In genomic region chr9:20614602-20615216, GRCh38 we compare ENCODE assay signal across 24 cellular contexts. TPM values are rescaled to one million over a fixed set of nuclear protein-coding genes. Genes with fewer than 3 reads are reported as not detected.
DNase-seq lines count a peak whose midpoint lies in the region; ATAC-seq, FAIRE-seq and TF ChIP-seq lines count a peak whose summit lies in the region.
"Had no signal": no experiment of that assay in that cellular context is flagged by ENCODE, and none has a peak within 500 bp of the region (broad histone marks: within the 10 kb centered on the region; RNA-seq: fewer than 3 reads in every experiment).

No MANE protein-coding gene starts in this region.

- peak; percentile 42 to 46 for ATAC-seq in activated T-cell treated with anti-CD3 and anti-CD28 coated beads, Interleukin-2, amount 50 U/mL, for 4 hours
- ATAC-seq in CD4-positive, alpha-beta T cell (ENCODE audit: poor library complexity) = no peak
- ATAC-seq: A549, HCT116 had no signal

- no peak for TF ChIP-seq CTCF in CD4-positive, alpha-beta T cell (IDR thresholded peaks at IDR 0.05)

- peak; percentile 74 for FAIRE-seq in GM19239 (lab: Jason Lieb, UNC)
- peak; percentile 52 for FAIRE-seq in frontal cortex (lab: Jason Lieb, UNC)
- FAIRE-seq: A549, H1 had no signal

- H3K27ac Mint-ChIP-seq in CD4-positive, alpha-beta T cell = peak overlapping the region; percentile 4

- no peaks in the 10 kb centered on the region for H3K27me3 ChIP-seq in CD4-positive, alpha-beta T cell (ENCODE audit: control insufficient read depth, insufficient read depth, low read length)
- H3K27me3 ChIP-seq: BE2C had no signal

- no peaks in the 10 kb centered on the region for H3K27me3 Mint-ChIP-seq in activated T-cell treated with anti-CD3 and anti-CD28 coated beads, Interleukin-2, amount 50 U/mL, for 4 hours (ENCODE audit: low read depth)
- H3K27me3 Mint-ChIP-seq in CD4-positive, alpha-beta T cell = no peaks in the 10 kb centered on the region

- CTCF ChIA-PET in CD4-positive, alpha-beta T cell (lab: Charles Lee) = interaction anchor here (1.2 kb wide), 1 partner anchor 326 kb away, joined by 4 read pairs; no protein-coding TSS in a partner anchor

- H3K9me3 ChIP-seq in CD4-positive, alpha-beta T cell (ENCODE audit: control insufficient read depth, low read length) = no peaks in the 10 kb centered on the region
- H3K9me3 ChIP-seq: A549, BE2C, Caco-2 had no signal

- H3K9me3 Mint-ChIP-seq in activated T-cell treated with anti-CD3 and anti-CD28 coated beads, Interleukin-2, amount 50 U/mL, for 4 hours = no peaks in the 10 kb centered on the region
- no peaks in the 10 kb centered on the region for H3K9me3 Mint-ChIP-seq in CD4-positive, alpha-beta T cell

- H3K36me3 Mint-ChIP-seq in activated T-cell treated with anti-CD3 and anti-CD28 coated beads, Interleukin-2, amount 50 U/mL, for 4 hours (ENCODE audit: insufficient read depth) = peaks cover 3% of the 10 kb centered on the region
- H3K36me3 Mint-ChIP-seq in CD4-positive, alpha-beta T cell (ENCODE audit: low read depth) = peaks cover 7% of the 10 kb centered on the region

- DNase-seq in activated T-cell treated with anti-CD3 and anti-CD28 coated beads, Interleukin-2, amount 50 U/mL, for 4 hours = no peak
- DNase-seq in activated T-cell treated with anti-CD3 and anti-CD28 coated beads, Interleukin-2, amount 50 U/mL, for 1 hour = no peak
- no peak for DNase-seq in CD4-positive, alpha-beta T cell
- DNase-seq in GM19239 (ENCODE audit: insufficient read length, low spot score) = no peak
- DNase-seq in frontal cortex (ENCODE audit: low spot score in 2 of 2) = no peak
- no peak for DNase-seq in stimulated activated CD4-positive, alpha-beta T cell treated with anti-CD3 and anti-CD28 coated beads, Interleukin-2, amount 100 ng/mL, for 24 hours
- no peak for DNase-seq in SHP77 (lab: John Stamatoyannopoulos, UW)
- DNase-seq in AML-193 (lab: John Stamatoyannopoulos, UW) = no peak
- DNase-seq: BE2C; Caco-2; DMS153; KG1; NCI-H1092 treated with DMSO at 0.1 percent for 48 hours; NCI-H1436 treated with DMSO at 0.1 percent for 48 hours; NCI-H2029 treated with DMSO at 0.1 percent for 48 hours; NCI-H226; NCI-H510A treated with DMSO at 0.1 percent for 48 hours; NCI-H774; NK-92 treated with Interleukin-12 subunit alpha and Interleukin-12 subunit beta, amount 100 ng/mL, for 24 hours; SIG-M5 had no signal

- H3K4me1 Mint-ChIP-seq in activated T-cell treated with anti-CD3 and anti-CD28 coated beads, Interleukin-2, amount 50 U/mL, for 4 hours (ENCODE audit: low read depth) = peaks cover 76% of the 10 kb centered on the region
- H3K4me1 Mint-ChIP-seq in CD4-positive, alpha-beta T cell (ENCODE audit: low read depth) = peaks cover 90% of the 10 kb centered on the region

- POLR2A ChIA-PET in CD4-positive, alpha-beta T cell (lab: Charles Lee) = interaction anchor here (1.1 kb wide), 1 partner anchor 8 kb away, joined by 4 read pairs; the partner anchor contains the start of gene MLLT3

- intact Hi-C loops in CD4-positive, alpha-beta T cell (cut with DNase I, micrococcal nuclease) = loop anchor here in 1 of 2 experiments (5.0 kb wide), 2 partner anchors 32 to 57 kb away; no protein-coding TSS in a partner anchor

- H3K4me3 Mint-ChIP-seq in activated T-cell treated with anti-CD3 and anti-CD28 coated beads, Interleukin-2, amount 50 U/mL, for 4 hours = no peak overlapping the region
- H3K4me3 Mint-ChIP-seq in CD4-positive, alpha-beta T cell = no peak overlapping the region

- H3K27ac ChIP-seq in CD4-positive, alpha-beta T cell (ENCODE audit: low read depth, low read length) = no peak overlapping the region
- H3K27ac ChIP-seq: RWPE1 had no signal

RNA-seq across cellular contexts. Expression of gene MLLT3, which starts 7.6 kb away (rescaled TPM):
- 10 to 100 TPM; 13.0 to 19.0 (median 14.6) TPM for total RNA-seq in activated T-cell treated with anti-CD3 and anti-CD28 coated beads, Interleukin-2, amount 50 U/mL, for 4 hours
- total RNA-seq in CD4-positive, alpha-beta T cell = 10 to 100 TPM; 59.2 to 60.6 TPM
- 125 TPM for total RNA-seq in frontal cortex
